ENCODE assay signal across 8 cellular contexts in the genomic region with DNA sequence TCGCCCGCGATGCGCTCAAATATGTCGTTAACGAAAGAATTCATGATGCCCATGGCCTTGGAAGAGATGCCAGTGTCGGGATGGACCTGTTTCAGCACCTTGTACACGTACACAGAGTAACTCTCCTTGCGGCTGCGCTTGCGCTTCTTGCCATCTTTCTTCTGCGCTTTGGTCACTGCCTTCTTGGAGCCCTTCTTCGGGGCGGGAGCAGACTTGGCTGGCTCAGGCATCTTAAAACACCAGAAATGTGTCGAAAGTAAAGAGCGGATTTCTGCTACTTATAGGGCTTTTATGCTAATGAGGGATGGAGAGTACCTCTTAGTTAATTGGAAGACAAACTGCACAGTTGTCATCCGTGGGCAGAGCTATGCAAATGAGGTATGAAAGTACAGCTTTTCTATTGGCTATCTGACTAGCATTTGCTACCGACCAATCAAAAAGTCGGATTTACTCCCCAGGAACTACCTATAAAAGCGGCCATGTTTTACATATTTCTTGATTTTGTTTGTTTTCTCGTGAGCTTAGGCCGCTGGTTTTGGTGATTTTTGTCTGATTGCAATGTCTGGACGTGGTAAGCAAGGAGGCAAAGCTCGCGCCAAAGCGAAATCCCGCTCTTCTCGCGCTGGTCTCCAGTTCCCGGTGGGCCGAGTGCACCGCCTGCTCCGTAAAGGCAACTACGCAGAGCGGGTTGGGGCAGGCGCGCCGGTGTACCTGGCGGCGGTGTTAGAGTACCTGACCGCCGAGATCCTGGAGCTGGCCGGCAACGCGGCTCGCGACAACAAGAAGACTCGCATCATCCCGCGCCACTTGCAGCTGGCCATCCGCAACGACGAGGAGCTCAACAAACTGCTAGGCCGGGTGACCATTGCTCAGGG. TPM values are rescaled to one million over a fixed set of nuclear protein-coding genes. Genes with fewer than 3 reads are reported as not detected.
DNase-seq lines count a peak whose midpoint lies in the region; ATAC-seq and TF ChIP-seq lines count a peak whose summit lies in the region.

No MANE protein-coding gene starts in this region.

- peaks cover 39 to 49% (median 46%) of the 10 kb centered on the region in 11 experiments for H4K20me1 ChIP-seq in BLaER1 treated with 17β-estradiol and CSF1 and Interleukin-3, amounts not matched to agents 10 nM and 100 nM

- peak; percentile 98 to 99 for DNase-seq in NCI-H526 (lab: John Stamatoyannopoulos, UW)
- peak; percentile 97 for DNase-seq in activated CD4-positive, alpha-beta T cell treated with anti-CD3 and anti-CD28 coated beads, Interleukin-2, amount 10 ng/mL, durations not matched to agents 24 days and 14 days
- peak; percentile 88 for DNase-seq in coronary artery (ENCODE audit: low spot score)
- peak; percentile 50 to 62 for DNase-seq in stimulated activated CD4-positive, alpha-beta T cell treated with anti-CD3 and anti-CD28 coated beads, Interleukin-1b, Interleukin-23, amount 100 ng/mL, for 4 hours (ENCODE audit: low read depth in 2 of 2)

- peak overlapping the region; percentile 96 for H3K4me3 Mint-ChIP-seq in activated CD4-positive, alpha-beta T cell treated with anti-CD3 and anti-CD28 coated beads, Interleukin-2, amount 10 ng/mL, durations not matched to agents 24 days and 14 days

- TF ChIP-seq CTCF in coronary artery (IDR thresholded peaks at IDR 0.05) = no peak

- H3K4me1 ChIP-seq in BLaER1 treated with 17β-estradiol and CSF1 and Interleukin-3, amounts not matched to agents 10 nM and 100 nM = peaks cover 30 to 45% (median 35%) of the 10 kb centered on the region in 10 experiments

- intact Hi-C loops in activated CD4-positive, alpha-beta T cell treated with anti-CD3 and anti-CD28 coated beads, Interleukin-2, amount 10 ng/mL, durations not matched to agents 24 days and 14 days (cut with micrococcal nuclease) = loop anchor here (1.0 to 10.0 kb wide), 15 partner anchors 20 to 1768 kb away; a partner anchor contains a TSS

- H3K27ac ChIP-seq in BLaER1 treated with 17β-estradiol and CSF1 and Interleukin-3, amounts not matched to agents 10 nM and 100 nM = peak overlapping the region; percentile 86 to 99 (median 97)
- H3K27ac ChIP-seq in coronary artery (peak overlapping the region; percentile 92 to 98), layer of hippocampus (ENCODE audit: low read depth, low read length) (peak overlapping the region; percentile 97)

- H3K27me3 Mint-ChIP-seq in activated CD4-positive, alpha-beta T cell treated with anti-CD3 and anti-CD28 coated beads, Interleukin-2, amount 10 ng/mL, durations not matched to agents 24 days and 14 days = peaks cover 5% of the 10 kb centered on the region

- peak overlapping the region; percentile 93 to 99 (median 95) for H3K9ac ChIP-seq in BLaER1 treated with 17β-estradiol and CSF1 and Interleukin-3, amounts not matched to agents 10 nM and 100 nM

- H3K27me3 ChIP-seq in BLaER1 treated with 17β-estradiol and CSF1 and Interleukin-3, amounts not matched to agents 10 nM and 100 nM = no peaks in the 10 kb centered on the region
- H3K27me3 ChIP-seq in layer of hippocampus (ENCODE audit: control insufficient read depth, insufficient read depth, low read length) = no peaks in the 10 kb centered on the region

- ATAC-seq in GM19328 (IDR thresholded peaks at IDR 0.05; ENCODE audit: unreplicated experiment) = peak; percentile 77
- ATAC-seq in HG03469 (IDR thresholded peaks at IDR 0.05; ENCODE audit: unreplicated experiment) = peak; percentile 70

- H3K4me1 Mint-ChIP-seq in activated CD4-positive, alpha-beta T cell treated with anti-CD3 and anti-CD28 coated beads, Interleukin-2, amount 10 ng/mL, durations not matched to agents 24 days and 14 days = peaks cover 49% of the 10 kb centered on the region

- H3K4me3 ChIP-seq in BLaER1 treated with 17β-estradiol and CSF1 and Interleukin-3, amounts not matched to agents 10 nM and 100 nM = peak overlapping the region; percentile 71 to 96 (median 87)
- H3K4me3 ChIP-seq in coronary artery = peak overlapping the region; percentile 85

- H3K9me3 Mint-ChIP-seq in activated CD4-positive, alpha-beta T cell treated with anti-CD3 and anti-CD28 coated beads, Interleukin-2, amount 10 ng/mL, durations not matched to agents 24 days and 14 days = no peaks in the 10 kb centered on the region

- H3K36me3 ChIP-seq in BLaER1 treated with 17β-estradiol and CSF1 and Interleukin-3, amounts not matched to agents 10 nM and 100 nM = peaks cover 8 to 26% (median 16%) of the 10 kb centered on the region in 11 experiments

- peaks cover 34% of the 10 kb centered on the region for H3K36me3 Mint-ChIP-seq in activated CD4-positive, alpha-beta T cell treated with anti-CD3 and anti-CD28 coated beads, Interleukin-2, amount 10 ng/mL, durations not matched to agents 24 days and 14 days (ENCODE audit: low read depth)

- H3K9me3 ChIP-seq in BLaER1 treated with 17β-estradiol and CSF1 and Interleukin-3, amounts not matched to agents 10 nM and 100 nM (replicated peaks in 1 of 11) = no peaks in the 10 kb centered on the region

- peak overlapping the region; percentile 84 to 95 (median 87) for H3K4me2 ChIP-seq in BLaER1 treated with 17β-estradiol and CSF1 and Interleukin-3, amounts not matched to agents 10 nM and 100 nM

- peak overlapping the region; percentile 99 for H3K27ac Mint-ChIP-seq in activated CD4-positive, alpha-beta T cell treated with anti-CD3 and anti-CD28 coated beads, Interleukin-2, amount 10 ng/mL, durations not matched to agents 24 days and 14 days

RNA-seq across cellular contexts. Expression of gene HFE, which starts 36.7 kb away (rescaled TPM):
- 0.12 and 0.50 TPM in 2 replicates for total RNA-seq in activated CD4-positive, alpha-beta T cell treated with anti-CD3 and anti-CD28 coated beads, Interleukin-2, amount 10 ng/mL, durations not matched to agents 24 days and 14 days

Comparison
In these comparisons a context has a peak if more than half of its experiments do, and no peak if none do; other contexts are left out.
1. Peak in every context shown above with its lines: DNase-seq, ATAC-seq, H3K4me3 ChIP-seq and H3K27ac ChIP-seq.